In genomic region chr20:3744806-3745685, GRCh38 we compare ENCODE assay signal across 8 cellular contexts.
DNase-seq lines count a peak whose midpoint lies in the region; ATAC-seq lines count a peak whose summit lies in the region.

No MANE protein-coding gene starts in this region.

- ATAC-seq in GM19452 (IDR thresholded peaks at IDR 0.05; ENCODE audit: unreplicated experiment) (no peak), GM19397 (IDR thresholded peaks at IDR 0.05; ENCODE audit: unreplicated experiment) (no peak)

- DNase-seq in 8988T, result peak; percentile 92
- DNase-seq in HPDE6-E6E7 (ENCODE audit: extremely low spot score), result peak; percentile 93
- DNase-seq in T follicular helper cell (ENCODE audit: low read depth), result peak; percentile 74
- DNase-seq in activated naive CD8-positive, alpha-beta T cell treated with anti-CD3 and anti-CD28 coated beads, Interleukin-2, amount 50 U/mL, for 16 hours (ENCODE audit: low read depth, low spot score), result peak; percentile 47
- peak; percentile 96 for DNase-seq in iPS-NIHi11 (ENCODE audit: low spot score)
- peak; percentile 60 to 75 (median 68) for DNase-seq in stimulated activated CD4-positive, alpha-beta T cell treated with anti-CD3 and anti-CD28 coated beads, TNF-alpha, amount 100 ng/mL, for 48 hours (ENCODE audit: low read depth in 3 of 3)
